ENCODE assay signal across 11 cellular contexts in the genomic region with DNA sequence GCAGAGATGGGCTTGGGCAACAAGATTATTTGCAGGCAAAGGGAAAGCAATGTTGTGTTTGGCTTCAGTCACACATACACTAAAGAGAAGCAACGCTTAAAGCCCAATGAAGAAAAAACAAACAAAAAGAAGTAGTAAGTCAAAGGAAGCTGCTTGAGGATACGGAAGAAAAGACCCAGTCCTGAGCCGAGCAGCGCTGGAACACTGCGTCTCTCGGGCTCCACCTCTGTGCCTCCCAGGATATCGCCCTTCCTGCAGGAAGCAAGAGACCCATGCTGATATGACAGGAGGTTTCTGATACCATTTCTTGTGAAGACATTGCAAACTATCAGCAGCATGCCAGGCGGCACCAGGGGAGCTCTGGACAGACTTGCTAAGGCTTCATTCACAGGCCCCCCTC. TPM values are rescaled to one million over a fixed set of nuclear protein-coding genes. Genes with fewer than 3 reads are reported as not detected.
DNase-seq lines count a peak whose midpoint lies in the region; ATAC-seq, FAIRE-seq and TF ChIP-seq lines count a peak whose summit lies in the region.
"Had no signal": no experiment of that assay in that cellular context is flagged by ENCODE, and none has a peak within 500 bp of the region (broad histone marks: within the 10 kb centered on the region; RNA-seq: fewer than 3 reads in every experiment).

No MANE protein-coding gene starts in this region.

- BruUV-seq in GM12878 (replicated peaks; lab: Mats Ljungman, UMichigan): no TSS peak

- TF ChIP-seq RAD21 in GM12878 (IDR thresholded peaks at IDR 0.05; ENCODE audit: insufficient read depth, low read depth, low read length): no peak

- H3K4me1 Mint-ChIP-seq in progenitor cell of endocrine pancreas (ENCODE audit: low read depth) (peaks cover 29% of the 10 kb centered on the region), natural killer cell (peaks cover 24 to 31% of the 10 kb centered on the region in 2 donors)
- H3K4me1 Mint-ChIP-seq in activated T-cell treated with anti-CD3 and anti-CD28 coated beads, Interleukin-2, amount 50 U/mL, for 24 hours (ENCODE audit: low read depth): peaks cover 69% of the 10 kb centered on the region

- no peaks in the 10 kb centered on the region for H3K36me3 ChIP-seq in GM12878 (ENCODE audit: control insufficient read depth in 2 of 2, insufficient read depth in 2 of 2, low read length in 1 of 2)
- H3K36me3 ChIP-seq in iPS-18a (ENCODE audit: control insufficient read depth, low read depth, low read length): no peaks in the 10 kb centered on the region
- no peaks in the 10 kb centered on the region for H3K36me3 ChIP-seq in MM.1S (replicated peaks; ENCODE audit: insufficient read depth, low read length)

- H3K4me2 ChIP-seq in GM12878 (ENCODE audit: control insufficient read depth, insufficient read depth): no peak overlapping the region
- H3K4me2 ChIP-seq in MM.1S (ENCODE audit: low read depth, low read length): no peak overlapping the region

- H3F3A ChIP-seq in MM.1S (ENCODE audit: insufficient read depth, low read length): no peaks in the 10 kb centered on the region

- no peak overlapping the region for H2AFZ ChIP-seq in GM12878 (ENCODE audit: control insufficient read depth, low read depth, low read length)
- H2AFZ ChIP-seq in MM.1S (ENCODE audit: low read length): no peak overlapping the region

- no peaks in the 10 kb centered on the region for H3K79me2 ChIP-seq in GM12878 (ENCODE audit: control insufficient read depth, insufficient read depth, low read length)
- peaks cover 25% of the 10 kb centered on the region for H3K79me2 ChIP-seq in MM.1S (ENCODE audit: low read length)

- H3K27ac Mint-ChIP-seq in progenitor cell of endocrine pancreas: peak overlapping the region; percentile 84
- H3K27ac Mint-ChIP-seq in activated T-cell treated with anti-CD3 and anti-CD28 coated beads, Interleukin-2, amount 50 U/mL, for 24 hours: no peak overlapping the region
- peak overlapping the region in 1 of 2 donors; percentile 53 for H3K27ac Mint-ChIP-seq in natural killer cell
- H3K27ac Mint-ChIP-seq: activated CD8-positive, alpha-beta T cell treated with anti-CD3 and anti-CD28 coated beads, Interleukin-2, amount 10 ng/mL, durations not matched to agents 7 days and 5 days had no signal

- peak; percentile 12 for ATAC-seq in GM12878
- no peak for ATAC-seq in natural killer cell
- ATAC-seq: activated CD8-positive, alpha-beta T cell treated with anti-CD3 and anti-CD28 coated beads, Interleukin-2, amount 10 ng/mL, durations not matched to agents 7 days and 5 days had no signal

- no peak overlapping the region for H3K4me3 ChIP-seq in GM12878
- peak overlapping the region; percentile 21 for H3K4me3 ChIP-seq in iPS-18a (ENCODE audit: low read length)
- no peak overlapping the region for H3K4me3 ChIP-seq in MM.1S (ENCODE audit: low read length)

- SMC1A ChIA-PET in GM12878 (lab: Charles Lee; ENCODE audit: uncharacterized antibody, unreplicated experiment): interaction anchor here (0.8 to 4.5 kb wide), 7 partner anchors 12 to 45 kb away, joined by 4 to 26 read pairs (median 6); no protein-coding TSS in a partner anchor

- H3K9me2 ChIP-seq in MM.1S (replicated peaks; ENCODE audit: insufficient read depth, low read length): no peaks in the 10 kb centered on the region

- H3K27ac ChIP-seq in GM12878 (ENCODE audit: control insufficient read depth, insufficient read depth) (no peak overlapping the region), iPS-18a (ENCODE audit: low read length) (no peak overlapping the region), MM.1S (ENCODE audit: low read length) (no peak overlapping the region)

- in situ Hi-C loops in GM12878 (cut with MboI): no loop called here

- FAIRE-seq in H54 (lab: Jason Lieb, UNC): peak; percentile 6
- FAIRE-seq in GM12878 (lab: Jason Lieb, UNC): no peak

- TF ChIP-seq CTCF in GM12878 (IDR thresholded peaks at IDR 0.05 in 2 of 3, conservative IDR thresholded peaks at IDR 0.05 in 1 of 3; ENCODE audit: control insufficient read depth in 2 of 3, extremely low read depth in 1 of 3, insufficient read depth in 1 of 3, low read depth in 3 of 3, low read length in 3 of 3): no peak
- TF ChIP-seq CTCF in progenitor cell of endocrine pancreas (IDR thresholded peaks at IDR 0.05; ENCODE audit: unreplicated experiment): no peak
- TF ChIP-seq CTCF in MM.1S (IDR thresholded peaks at IDR 0.05; ENCODE audit: low read length): no peak
- TF ChIP-seq CTCF in natural killer cell (IDR thresholded peaks at IDR 0.05): no peak

- no peaks in the 10 kb centered on the region for H3K9me3 Mint-ChIP-seq in progenitor cell of endocrine pancreas (ENCODE audit: low read depth)
- no peaks in the 10 kb centered on the region for H3K9me3 Mint-ChIP-seq in activated T-cell treated with anti-CD3 and anti-CD28 coated beads, Interleukin-2, amount 50 U/mL, for 24 hours
- no peaks in the 10 kb centered on the region for H3K9me3 Mint-ChIP-seq in natural killer cell
- H3K9me3 Mint-ChIP-seq: CD8-positive, alpha-beta memory T cell had no signal

- no peaks in the 10 kb centered on the region for H3K27me3 Mint-ChIP-seq in progenitor cell of endocrine pancreas
- no peaks in the 10 kb centered on the region for H3K27me3 Mint-ChIP-seq in activated T-cell treated with anti-CD3 and anti-CD28 coated beads, Interleukin-2, amount 50 U/mL, for 24 hours
- no peaks in the 10 kb centered on the region for H3K27me3 Mint-ChIP-seq in natural killer cell (ENCODE audit: low read depth in 2 of 2)

- H4K20me1 ChIP-seq in GM12878 (ENCODE audit: control insufficient read depth, insufficient read depth) (no peaks in the 10 kb centered on the region), MM.1S (ENCODE audit: insufficient read depth, low read length) (no peaks in the 10 kb centered on the region)

- H3K27me3 ChIP-seq in GM12878 (replicated peaks in 1 of 2; ENCODE audit: control insufficient read depth in 2 of 2, insufficient read depth in 2 of 2, low read length in 1 of 2) (no peaks in the 10 kb centered on the region), iPS-18a (ENCODE audit: control insufficient read depth, insufficient read depth, low read length) (no peaks in the 10 kb centered on the region), MM.1S (replicated peaks; ENCODE audit: insufficient read depth, low read length) (no peaks in the 10 kb centered on the region)

- POLR2A ChIA-PET in GM12878 (lab: Charles Lee): interaction anchor here (0.9 to 1.2 kb wide), 3 partner anchors 24 to 45 kb away, joined by 3 to 8 read pairs (median 4); no protein-coding TSS in a partner anchor

- TF ChIP-seq POLR2A in H54 (IDR thresholded peaks at IDR 0.05; ENCODE audit: low read depth, low read length) (no peak), GM12878 (IDR thresholded peaks at IDR 0.05; ENCODE audit: low read depth, low read length) (no peak)

- H3K4me1 ChIP-seq in GM12878 (ENCODE audit: control insufficient read depth, insufficient read depth, low read length) (no peaks in the 10 kb centered on the region), iPS-18a (ENCODE audit: control insufficient read depth, low read depth, low read length) (peaks cover 74% of the 10 kb centered on the region), MM.1S (ENCODE audit: low read length) (no peaks in the 10 kb centered on the region)

- no peak overlapping the region for H3K4me3 Mint-ChIP-seq in progenitor cell of endocrine pancreas (ENCODE audit: low read depth)
- no peak overlapping the region for H3K4me3 Mint-ChIP-seq in activated T-cell treated with anti-CD3 and anti-CD28 coated beads, Interleukin-2, amount 50 U/mL, for 24 hours
- H3K4me3 Mint-ChIP-seq in natural killer cell: no peak overlapping the region
- H3K4me3 Mint-ChIP-seq: activated CD8-positive, alpha-beta T cell treated with anti-CD3 and anti-CD28 coated beads, Interleukin-2, amount 10 ng/mL, durations not matched to agents 7 days and 5 days; CD8-positive, alpha-beta memory T cell had no signal

- DNase-seq in H54 (ENCODE audit: insufficient read length, low spot score) (no peak), GM12878 (ENCODE audit: low read depth, low spot score) (no peak), progenitor cell of endocrine pancreas (ENCODE audit: low spot score, unreplicated experiment) (no peak), MM.1S (no peak), natural killer cell (no peak), Kasumi-1 (lab: John Stamatoyannopoulos, UW) (no peak)
- DNase-seq in activated T-cell treated with anti-CD3 and anti-CD28 coated beads, Interleukin-2, amount 50 U/mL, for 24 hours: no peak
- DNase-seq: activated CD8-positive, alpha-beta T cell treated with anti-CD3 and anti-CD28 coated beads, Interleukin-2, amount 10 ng/mL, durations not matched to agents 7 days and 5 days; CD8-positive, alpha-beta memory T cell; NCI-H446 treated with DMSO at 0.1 percent for 48 hours had no signal

- RAD21 ChIA-PET in GM12878 (lab: Charles Lee; ENCODE audit: unreplicated experiment): interaction anchor here (0.6 to 1.6 kb wide), 5 partner anchors 8 to 104 kb away, joined by 3 read pairs; no protein-coding TSS in a partner anchor

- 52% methylated on average over 8 of the region's 8 CpGs for WGBS in GM12878 (ENCODE audit: insufficient coverage, insufficient replicate concordance, low lambda C conversion rate, missing lambda C conversion rate)

- CTCF ChIA-PET in GM12878 (lab: Yijun Ruan, JAX): interaction anchor here (1.6 kb wide), 1 partner anchor 13 kb away, joined by 5 read pairs; no protein-coding TSS in a partner anchor

- no peaks in the 10 kb centered on the region for H3K36me3 Mint-ChIP-seq in progenitor cell of endocrine pancreas (ENCODE audit: insufficient read depth)
- peaks cover 9% of the 10 kb centered on the region for H3K36me3 Mint-ChIP-seq in activated T-cell treated with anti-CD3 and anti-CD28 coated beads, Interleukin-2, amount 50 U/mL, for 24 hours (ENCODE audit: low read depth)
- no peaks in the 10 kb centered on the region for H3K36me3 Mint-ChIP-seq in natural killer cell

- intact Hi-C loops in GM12878 (cut with micrococcal nuclease; ENCODE audit: unreplicated experiment): no loop called here
- intact Hi-C loops in natural killer cell (cut with micrococcal nuclease): no loop called here

- H3K9ac ChIP-seq in GM12878 (ENCODE audit: control insufficient read depth, insufficient read depth, low read length) (no peak overlapping the region), iPS-18a (ENCODE audit: low read length) (no peak overlapping the region), MM.1S (ENCODE audit: low read length) (no peak overlapping the region)

- H3K9me3 ChIP-seq in GM12878 (replicated peaks; ENCODE audit: control insufficient read depth, insufficient read depth, low read length) (no peaks in the 10 kb centered on the region), iPS-18a (ENCODE audit: control insufficient read depth, low read depth, low read length) (no peaks in the 10 kb centered on the region), MM.1S (replicated peaks; ENCODE audit: insufficient read depth, low read length) (no peaks in the 10 kb centered on the region)

- no peak for TF ChIP-seq EP300 in GM12878 (IDR thresholded peaks at IDR 0.05; ENCODE audit: borderline replicate concordance in 1 of 2, control insufficient read depth in 1 of 2, low read depth in 2 of 2, low read length in 2 of 2)

RNA-seq across cellular contexts. Expression of a gene that starts 9.9 kb away (rescaled TPM):
- 53.9 and 71.0 TPM in 2 replicates for total RNA-seq in GM12878 (2013; cell fraction: nucleolus; rRNA removed)
- 0.16 and 0.40 TPM in 2 replicates for total RNA-seq in GM12878 (2014; rRNA removed)
- 0.31 and 0.37 TPM in 2 replicates for total RNA-seq in GM12878 (2014; rRNA removed; fragmentation: Illumina TruSeq; extraction: Trizol)
- 1.0 and 1.1 TPM in 2 replicates for total RNA-seq in GM12878 (2021)
- 0.05 TPM for polyA plus RNA-seq in GM12878 (2011; ENCODE audit: low read depth)
- polyA plus RNA-seq in GM12878 (2011; rRNA removed): 47.2 and 61.4 TPM in 2 replicates
- polyA plus RNA-seq in GM12878 (2011; cell fraction: cytosol; rRNA removed): 14.2 and 18.8 TPM in 2 replicates
- 81.8 and 82.7 TPM in 2 replicates for polyA plus RNA-seq in GM12878 (2011; cell fraction: nucleus; rRNA removed)
- 0.04 TPM in 2 replicates for polyA plus RNA-seq in GM12878 (2012)
- 1.1 and 1.3 TPM in 2 replicates for polyA plus RNA-seq in GM12878 (2014; fragmentation: Illumina TruSeq; extraction: Trizol)
- polyA plus RNA-seq in GM12878 (2014; fragmentation: Nextera tagmentation; extraction: Ambion mirVana): under 1 TPM; 0.15 to 0.50 TPM
- 0.41 and 1.0 TPM in 2 replicates for polyA plus RNA-seq in GM12878 (2014; rRNA removed)
- under 1 TPM; 0.32 to 0.48 TPM for polyA plus RNA-seq in GM12878 (2016; fragmentation: Nextera tagmentation; extraction: Ambion mirVana)
- 37.2 and 134 TPM in 2 replicates for polyA minus RNA-seq in GM12878 (2011; rRNA and poly(A)+ RNA removed)
- polyA minus RNA-seq in GM12878 (2011; cell fraction: cytosol; rRNA and poly(A)+ RNA removed): 16.3 and 19.9 TPM in 2 replicates
- 17.2 and 28.0 TPM in 2 replicates for polyA minus RNA-seq in GM12878 (2011; cell fraction: nucleus; rRNA and poly(A)+ RNA removed)
- total RNA-seq in progenitor cell of endocrine pancreas: 64.1 and 64.9 TPM in 2 replicates
- 10 to 100 TPM; 17.8 to 51.6 (median 24.5) TPM for total RNA-seq in natural killer cell
